21 cellular contexts compared by ENCODE assay signal in genomic region chr21:41651830-41652229, GRCh38.
DNase-seq lines count a peak whose midpoint lies in the region; ATAC-seq and TF ChIP-seq lines count a peak whose summit lies in the region.
"Had no signal": no experiment of that assay in that cellular context is flagged by ENCODE, and none has a peak within 500 bp of the region (broad histone marks: within the 10 kb centered on the region; RNA-seq: fewer than 3 reads in every experiment).

No MANE protein-coding gene starts in this region.

- H3K4me1 ChIP-seq in body of pancreas (peaks cover 20% of the 10 kb centered on the region), lower lobe of right lung (peaks cover 11% of the 10 kb centered on the region)
- H3K4me1 ChIP-seq: parathyroid adenoma had no signal

- intact Hi-C loops in CD14-positive monocyte (cut with micrococcal nuclease): loop anchor here in 1 of 2 donors (10.0 kb wide), 1 partner anchor 53 kb away; no protein-coding TSS in a partner anchor
- intact Hi-C loops in body of pancreas (cut with DNase I): no loop called here
- intact Hi-C loops in lower lobe of right lung (cut with DNase I): no loop called here

- TF ChIP-seq POLR2A in body of pancreas (IDR thresholded peaks at IDR 0.05): no peak

- H3K27ac ChIP-seq in body of pancreas: peak overlapping the region in 3 of 4 donors; percentile 20 to 65 (median 57)
- H3K27ac ChIP-seq in lower lobe of right lung: peak overlapping the region; percentile 11
- H3K27ac ChIP-seq: heart right ventricle, parathyroid adenoma had no signal

- 69 to 72% methylated on average over 6 of the region's 6 CpGs for WGBS in body of pancreas, 2 donors

- no peaks in the 10 kb centered on the region for H3K9me3 ChIP-seq in body of pancreas
- H3K9me3 ChIP-seq in lower lobe of right lung: no peaks in the 10 kb centered on the region
- H3K9me3 ChIP-seq: adrenal gland, heart right ventricle had no signal

- H3K9me3 Mint-ChIP-seq in CD14-positive monocyte (peaks cover 0 to 6% (median 0%) of the 10 kb centered on the region in 7 donors), HFFc6 (no peaks in the 10 kb centered on the region)
- H3K9me3 Mint-ChIP-seq: activated B cell treated with CpG ODN at 0.5 μM for 24 hours; activated T-helper 17 cell treated with anti-CD3 and anti-CD28 coated beads, Interleukin-2, amount 50 U/mL, for 72 hours; central memory CD8-positive, alpha-beta T cell; immature natural killer cell had no signal

- peak overlapping the region in 6 of 7 donors; percentile 10 to 73 (median 58) for H3K27ac Mint-ChIP-seq in CD14-positive monocyte
- H3K27ac Mint-ChIP-seq in HFFc6: no peak overlapping the region
- H3K27ac Mint-ChIP-seq: activated B cell treated with CpG ODN at 0.5 μM for 24 hours; activated T-helper 17 cell treated with anti-CD3 and anti-CD28 coated beads, Interleukin-2, amount 50 U/mL, for 72 hours; immature natural killer cell; T-helper 17 cell had no signal

- H3K4me3 ChIP-seq in body of pancreas (no peak overlapping the region), lower lobe of right lung (no peak overlapping the region)
- H3K4me3 ChIP-seq: adrenal gland, heart right ventricle had no signal

- H3K36me3 Mint-ChIP-seq in CD14-positive monocyte (no peaks in the 10 kb centered on the region), HFFc6 (ENCODE audit: low read depth) (no peaks in the 10 kb centered on the region)
- H3K36me3 Mint-ChIP-seq: immature natural killer cell; naive thymus-derived CD4-positive, alpha-beta T cell had no signal

- H3K4me3 Mint-ChIP-seq in CD14-positive monocyte (peak overlapping the region in 1 of 2 donors; percentile 58), HFFc6 (no peak overlapping the region)
- H3K4me3 Mint-ChIP-seq: activated B cell treated with CpG ODN at 0.5 μM for 24 hours; activated T-helper 17 cell treated with anti-CD3 and anti-CD28 coated beads, Interleukin-2, amount 50 U/mL, for 72 hours; central memory CD8-positive, alpha-beta T cell; immature natural killer cell; naive thymus-derived CD4-positive, alpha-beta T cell; T-helper 17 cell had no signal

- H3K27me3 ChIP-seq in body of pancreas: no peaks in the 10 kb centered on the region
- H3K27me3 ChIP-seq in lower lobe of right lung (ENCODE audit: low read depth): no peaks in the 10 kb centered on the region
- H3K27me3 ChIP-seq: adrenal gland had no signal

- H3K36me3 ChIP-seq in body of pancreas (replicated peaks in 1 of 2; ENCODE audit: insufficient read depth in 1 of 2, low read depth in 2 of 2) (no peaks in the 10 kb centered on the region), lower lobe of right lung (no peaks in the 10 kb centered on the region)
- H3K36me3 ChIP-seq: adrenal gland, heart right ventricle had no signal

- TF ChIP-seq CTCF in CD14-positive monocyte (IDR thresholded peaks at IDR 0.05) (no peak), HFFc6 (IDR thresholded peaks at IDR 0.05) (peak; percentile 20; the same call in 1 of the 2 replicates), body of pancreas (IDR thresholded peaks at IDR 0.05) (no peak), lower lobe of right lung (IDR thresholded peaks at IDR 0.05) (no peak)

- DNase-seq in CD14-positive monocyte (ENCODE audit: low spot score) (no peak), HFFc6 (no peak), body of pancreas (no peak), lower lobe of right lung (no peak), DMS79 (lab: John Stamatoyannopoulos, UW) (no peak), GF-D8 (lab: John Stamatoyannopoulos, UW) (no peak)
- DNase-seq in effector CD4-positive, alpha-beta T cell: no peak
- DNase-seq: activated B cell treated with CpG ODN at 0.5 μM for 24 hours; adrenal gland; COR-L47; heart right ventricle; immature natural killer cell; naive thymus-derived CD4-positive, alpha-beta T cell; NCI-H1436 treated with DMSO at 0.1 percent for 48 hours; NCI-H345; stimulated activated CD4-positive, alpha-beta T cell treated with anti-CD3 and anti-CD28 coated beads, Interleukin-4, amount 100 ng/mL, for 1 hour; T-helper 17 cell had no signal

- H3K4me1 Mint-ChIP-seq in CD14-positive monocyte (peaks cover 21% of the 10 kb centered on the region), HFFc6 (ENCODE audit: low read depth) (peaks cover 44% of the 10 kb centered on the region)
- H3K4me1 Mint-ChIP-seq: activated B cell treated with CpG ODN at 0.5 μM for 24 hours; activated T-helper 17 cell treated with anti-CD3 and anti-CD28 coated beads, Interleukin-2, amount 50 U/mL, for 72 hours; central memory CD8-positive, alpha-beta T cell; immature natural killer cell; T-helper 17 cell had no signal

- ATAC-seq in body of pancreas: no peak
- ATAC-seq in lower lobe of right lung: no peak
- no peak for ATAC-seq in GM18907 (IDR thresholded peaks at IDR 0.05; ENCODE audit: unreplicated experiment)
- ATAC-seq: activated T-helper 17 cell treated with anti-CD3 and anti-CD28 coated beads, Interleukin-2, amount 50 U/mL, for 72 hours; heart right ventricle; naive thymus-derived CD4-positive, alpha-beta T cell; T-helper 17 cell had no signal

- H3K27me3 Mint-ChIP-seq in CD14-positive monocyte (ENCODE audit: low read depth in 3 of 3): peaks cover 9 to 18% (median 9%) of the 10 kb centered on the region in 3 donors
- no peaks in the 10 kb centered on the region for H3K27me3 Mint-ChIP-seq in HFFc6 (ENCODE audit: insufficient read depth)
